ENCODE assay signal across 10 cellular contexts in the genomic region with DNA sequence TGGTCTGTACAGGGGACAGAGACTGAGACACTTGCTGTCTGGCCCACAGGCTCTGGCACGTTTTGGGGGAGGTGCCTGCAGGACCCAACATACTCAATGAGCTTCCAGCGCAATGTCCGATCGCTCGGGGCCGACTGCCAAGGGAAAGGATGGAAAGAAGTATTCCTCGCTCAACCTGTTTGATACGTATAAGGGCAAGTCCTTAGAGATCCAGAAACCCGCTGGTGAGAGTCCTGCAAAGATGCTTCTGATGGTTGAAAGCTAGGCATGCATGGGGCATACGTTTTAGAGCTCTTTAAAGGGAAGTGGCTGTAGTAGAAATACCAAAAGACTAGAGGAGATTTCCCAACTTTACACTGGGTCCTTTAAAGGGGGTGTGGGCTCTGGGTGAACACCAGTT. TPM values are rescaled to one million over a fixed set of nuclear protein-coding genes. Genes with fewer than 3 reads are reported as not detected.
DNase-seq lines count a peak whose midpoint lies in the region; ATAC-seq and TF ChIP-seq lines count a peak whose summit lies in the region.
"Had no signal": no experiment of that assay in that cellular context is flagged by ENCODE, and none has a peak within 500 bp of the region (broad histone marks: within the 10 kb centered on the region; RNA-seq: fewer than 3 reads in every experiment).

No MANE protein-coding gene starts in this region.

- H3K4me2 ChIP-seq in GM23338, result peak overlapping the region; percentile 99

- peaks cover 54% of the 10 kb centered on the region for H3K79me2 ChIP-seq in GM23338 (replicated peaks; ENCODE audit: insufficient read depth)

- peaks cover 52% of the 10 kb centered on the region for H3K36me3 ChIP-seq in GM23338 (ENCODE audit: insufficient read depth)
- peaks cover 35 to 36% of the 10 kb centered on the region in 2 donors for H3K36me3 ChIP-seq in prostate gland

- no peak for DNase-seq in GM23338 (ENCODE audit: low spot score)
- DNase-seq in RWPE1 (ENCODE audit: low spot score), result peak; percentile 34
- DNase-seq in endothelial cell (ENCODE audit: low spot score), result no peak
- peak; percentile 91 for DNase-seq in prostate gland (ENCODE audit: low spot score)
- DNase-seq in LoVo (ENCODE audit: low spot score), result no peak
- DNase-seq in GM19240 (ENCODE audit: insufficient read length, low spot score), result no peak
- DNase-seq: NCI-H1436 treated with DMSO at 0.1 percent for 48 hours had no signal

- TF ChIP-seq POLR2A in prostate gland (IDR thresholded peaks at IDR 0.05), result no peak

- no peak overlapping the region for H2AFZ ChIP-seq in GM23338

- CTCF ChIA-PET in RWPE1 (lab: Yijun Ruan, JAX), result interaction anchor here (0.6 to 0.8 kb wide), 2 partner anchors 42 to 1310 kb away, joined by 3 to 4 read pairs; no protein-coding TSS in a partner anchor

- peaks cover 6% of the 10 kb centered on the region for H3K9me3 Mint-ChIP-seq in GM23338
- no peaks in the 10 kb centered on the region for H3K9me3 Mint-ChIP-seq in endothelial cell (ENCODE audit: unreplicated experiment)

- H3K27me3 ChIP-seq in GM23338 (ENCODE audit: insufficient read depth), result no peaks in the 10 kb centered on the region
- H3K27me3 ChIP-seq in prostate gland (replicated peaks; ENCODE audit: insufficient read depth), result no peaks in the 10 kb centered on the region

- H3K27ac Mint-ChIP-seq in GM23338, result peak overlapping the region; percentile 99
- H3K27ac Mint-ChIP-seq in endothelial cell (ENCODE audit: unreplicated experiment), result peak overlapping the region; percentile 43

- peaks cover 43% of the 10 kb centered on the region for H4K20me1 ChIP-seq in GM23338 (replicated peaks; ENCODE audit: insufficient read depth)

- H3K27me3 Mint-ChIP-seq in GM23338 (ENCODE audit: insufficient read depth, low read depth, poor library complexity), result peaks cover 28% of the 10 kb centered on the region
- H3K27me3 Mint-ChIP-seq in endothelial cell (ENCODE audit: unreplicated experiment), result peaks cover 8% of the 10 kb centered on the region

- H3K27ac ChIP-seq in GM23338 (ENCODE audit: low read depth), result no peak overlapping the region
- H3K27ac ChIP-seq in RWPE1, result peak overlapping the region; percentile 56
- H3K27ac ChIP-seq in prostate gland, result peak overlapping the region; percentile 92 to 96

- intact Hi-C loops in prostate gland (cut with DNase I), result loop anchor here (5.0 kb wide), 1 partner anchor 1350 kb away; no protein-coding TSS in a partner anchor

- no peak for ATAC-seq in GM23338
- no peak for ATAC-seq in HG03095 (IDR thresholded peaks at IDR 0.05; ENCODE audit: unreplicated experiment)
- ATAC-seq in HG03457 (IDR thresholded peaks at IDR 0.05; ENCODE audit: unreplicated experiment), result no peak

- 26% methylated on average over 10 of the region's 10 CpGs for WGBS in prostate gland

- peaks cover 75% of the 10 kb centered on the region for H3K36me3 Mint-ChIP-seq in GM23338 (ENCODE audit: low read depth)
- peaks cover 38% of the 10 kb centered on the region for H3K36me3 Mint-ChIP-seq in endothelial cell (ENCODE audit: low read depth, unreplicated experiment)

- peak overlapping the region; percentile 94 for H3K4me3 Mint-ChIP-seq in GM23338
- H3K4me3 Mint-ChIP-seq in endothelial cell (ENCODE audit: unreplicated experiment), result peak overlapping the region; percentile 96

- POLR2A ChIA-PET in RWPE1 (lab: Yijun Ruan, JAX; ENCODE audit: low non-redundant PET), result interaction anchor here (1.1 to 1.4 kb wide), 2 partner anchors 29 to 30 kb away, joined by 3 to 4 read pairs; partner anchors contain the start of gene BAG6

- H3K4me3 ChIP-seq in GM23338 (peak overlapping the region; percentile 100), prostate gland (peak overlapping the region in 1 of 2 donors; percentile 84)

- no peak for TF ChIP-seq CTCF in GM23338 (conservative IDR thresholded peaks at IDR 0.05; ENCODE audit: low read depth in 2 of 2)
- no peak for TF ChIP-seq CTCF in RWPE1 (conservative IDR thresholded peaks at IDR 0.05; ENCODE audit: low read depth)
- no peak for TF ChIP-seq CTCF in endothelial cell (IDR thresholded peaks at IDR 0.05; ENCODE audit: unreplicated experiment)
- TF ChIP-seq CTCF in prostate gland (IDR thresholded peaks at IDR 0.05), result no peak

- H3K4me1 Mint-ChIP-seq in GM23338 (peaks cover 9% of the 10 kb centered on the region), endothelial cell (ENCODE audit: unreplicated experiment) (peaks cover 20% of the 10 kb centered on the region)

- peaks cover 36% of the 10 kb centered on the region for H3F3A ChIP-seq in GM23338 (replicated peaks; ENCODE audit: low read depth)

- H3K9me3 ChIP-seq in prostate gland, result no peaks in the 10 kb centered on the region

- no peaks in the 10 kb centered on the region for H3K9me2 ChIP-seq in GM23338 (ENCODE audit: insufficient read depth)

- peaks cover 15% of the 10 kb centered on the region for H3K4me1 ChIP-seq in GM23338 (ENCODE audit: insufficient read depth)
- no peaks in the 10 kb centered on the region for H3K4me1 ChIP-seq in prostate gland (replicated peaks)

TF ChIP-seq in GM23338, 12 proteins besides CTCF, POLR2A, EP300 and RAD21 (continues in another document):
- no peak for TF ChIP-seq REST (IDR thresholded peaks at IDR 0.05; ENCODE audit: unreplicated experiment)

RNA-seq across cellular contexts. Expression of gene PRRC2A, which starts 2.2 kb away (rescaled TPM):
- total RNA-seq in GM23338 (2014; rRNA removed; shearing (Covaris generic)), result 223 and 273 TPM in 2 replicates
- polyA plus RNA-seq in GM23338 (2016; fragmentation: Nextera tagmentation; extraction: Ambion mirVana), result 213 and 238 TPM in 2 replicates
- total RNA-seq in endothelial cell (ENCODE audit: unreplicated experiment) (149 TPM), prostate gland (100 to 1,000 TPM; 129 to 247 TPM)

RNA-seq across cellular contexts. Expression of gene AIF1, which starts 7.6 kb away (rescaled TPM):
- 6.2 and 13.3 TPM in 2 replicates for total RNA-seq in GM23338 (2014; rRNA removed; shearing (Covaris generic))
- 33.7 and 36.2 TPM in 2 replicates for polyA plus RNA-seq in GM23338 (2016; fragmentation: Nextera tagmentation; extraction: Ambion mirVana)
- 22.8 TPM for total RNA-seq in endothelial cell (ENCODE audit: unreplicated experiment)
- 10 to 100 TPM; 11.1 to 14.6 TPM for total RNA-seq in prostate gland

RNA-seq across cellular contexts. Expression of gene BAG6, which starts 29.8 kb away (rescaled TPM):
- 289 and 292 TPM in 2 replicates for total RNA-seq in GM23338 (2014; rRNA removed; shearing (Covaris generic))
- 169 and 183 TPM in 2 replicates for polyA plus RNA-seq in GM23338 (2016; fragmentation: Nextera tagmentation; extraction: Ambion mirVana)
- total RNA-seq in endothelial cell (ENCODE audit: unreplicated experiment), result 312 TPM
- 100 to 1,000 TPM; 261 to 537 TPM for total RNA-seq in prostate gland

RNA-seq across cellular contexts. Expression of gene NCR3, which starts 29.9 kb away (rescaled TPM):
- total RNA-seq in GM23338 (2014; rRNA removed; shearing (Covaris generic)), result not detected in 2 replicates
- polyA plus RNA-seq in GM23338 (2016; fragmentation: Nextera tagmentation; extraction: Ambion mirVana), result not detected in 2 replicates
- total RNA-seq in endothelial cell (ENCODE audit: unreplicated experiment), result not detected
- not detected for total RNA-seq in prostate gland
- total RNA-seq: dermis microvascular lymphatic vessel endothelial cell had no signal

RNA-seq across cellular contexts. Expression of gene APOM, which starts 33.0 kb away (rescaled TPM):
- total RNA-seq in GM23338 (2014; rRNA removed; shearing (Covaris generic)), result 1.2 and 4.2 TPM in 2 replicates
- polyA plus RNA-seq in GM23338 (2016; fragmentation: Nextera tagmentation; extraction: Ambion mirVana), result 10.0 and 10.7 TPM in 2 replicates
- total RNA-seq in endothelial cell (ENCODE audit: unreplicated experiment) (0.92 TPM), prostate gland (1 to 10 TPM; 1.6 to 6.8 TPM)

Comparison
In these comparisons a context has a peak if more than half of its experiments do, and no peak if none do; other contexts are left out.
1. DNase-seq: peak in RWPE1 (single experiment) and prostate gland (single experiment); none in GM23338 (single experiment), endothelial cell (single experiment), LoVo (single experiment) and GM19240 (single experiment).